8 cellular contexts compared by ENCODE assay signal in the genomic region with DNA sequence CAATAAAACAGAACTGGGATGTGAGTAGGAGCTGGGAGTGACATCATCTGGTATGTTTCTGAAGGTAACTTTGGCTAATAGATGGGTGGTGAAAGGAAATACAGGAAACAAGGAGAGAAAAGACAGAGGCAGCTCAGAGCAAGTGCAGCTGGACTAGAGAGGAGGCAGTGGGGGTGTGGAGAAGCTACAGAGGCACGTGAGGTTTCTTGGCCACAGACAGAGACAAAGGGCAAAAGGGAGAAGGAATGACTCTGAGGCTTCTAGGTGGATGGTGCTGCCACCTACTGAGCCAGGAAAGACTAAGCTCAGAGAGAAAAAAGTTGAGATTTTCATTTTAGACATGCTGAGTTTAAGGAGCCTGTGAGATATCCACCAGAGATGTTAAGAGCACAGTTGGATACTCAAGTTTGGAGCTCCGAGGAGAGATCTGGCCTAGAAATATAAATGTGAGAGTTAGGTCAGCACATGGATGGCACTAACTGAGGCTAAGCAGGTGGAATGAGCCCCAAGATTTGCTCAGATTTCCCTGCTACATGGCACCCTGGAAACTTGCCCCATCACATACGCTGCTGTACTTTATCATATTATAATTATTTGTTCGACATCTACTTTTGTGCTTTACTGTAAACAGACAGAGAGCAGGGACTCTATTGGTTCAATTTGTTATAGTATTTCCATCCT.
DNase-seq lines count a peak whose midpoint lies in the region; ATAC-seq, FAIRE-seq and TF ChIP-seq lines count a peak whose summit lies in the region.

No MANE protein-coding gene starts in this region.

- POLR2A ChIA-PET in A673 (lab: Charles Lee; ENCODE audit: low non-redundant PET) (no interaction called here), HepG2 (lab: Yijun Ruan, JAX) (interaction anchor here (1.2 kb wide), 1 partner anchor 92 kb away, joined by 3 read pairs; no protein-coding TSS in a partner anchor)

- intact Hi-C loops in A673 (cut with micrococcal nuclease; ENCODE audit: unreplicated experiment): loop anchor here (5.0 to 10.0 kb wide), 2 partner anchors 557 to 640 kb away; no protein-coding TSS in a partner anchor
- intact Hi-C loops in HepG2 (cut with micrococcal nuclease; ENCODE audit: unreplicated experiment): loop anchor here (1.0 to 10.0 kb wide), 4 partner anchors 92 to 640 kb away; no protein-coding TSS in a partner anchor
- intact Hi-C loops in activated T-helper 1 cell treated with anti-CD3 and anti-CD28 coated beads, Interleukin-12 subunit alpha, Interleukin-12 subunit beta, Interleukin-2, Interleukin-4 antibody, amounts not matched to agents 30 ng/mL and 10 ng/mL and 1 ng/mL, durations not matched to agents 14 hours and 24 hours and 36 hours (cut with micrococcal nuclease): loop anchor here (1.0 kb wide), 1 partner anchor 103 kb away; no protein-coding TSS in a partner anchor

- CTCF ChIA-PET in A673 (lab: Charles Lee): interaction anchor here (0.6 to 4.4 kb wide), 11 partner anchors 13 to 241 kb away, joined by 3 to 62 read pairs (median 5); no protein-coding TSS in a partner anchor
- CTCF ChIA-PET in HepG2 (lab: Yijun Ruan, JAX; ENCODE audit: low intra/inter-chr PET ratio, low total read pairs): interaction anchor here (1.1 to 2.1 kb wide), 3 partner anchors 92 to 113 kb away, joined by 3 to 15 read pairs (median 9); no protein-coding TSS in a partner anchor

- WGBS in HepG2 (ENCODE audit: low lambda C conversion rate): 36% methylated on average over 4 of the region's 4 CpGs

- peaks cover 5% of the 10 kb centered on the region for H3K9me3 Mint-ChIP-seq in activated T-helper 1 cell treated with anti-CD3 and anti-CD28 coated beads, Interleukin-12 subunit alpha, Interleukin-12 subunit beta, Interleukin-2, Interleukin-4 antibody, amounts not matched to agents 30 ng/mL and 10 ng/mL and 1 ng/mL, durations not matched to agents 14 hours and 24 hours and 36 hours

- H3K27me3 ChIP-seq in A673 (replicated peaks; ENCODE audit: insufficient read depth, low read depth, low read length, poor library complexity) (no peaks in the 10 kb centered on the region), HepG2 (ENCODE audit: control insufficient read depth in 1 of 2, insufficient read depth in 2 of 2, low read length in 2 of 2) (no peaks in the 10 kb centered on the region)

- FAIRE-seq in HepG2 (lab: Jason Lieb, UNC): peak; percentile 30

- H3K4me3 ChIP-seq in A673 (ENCODE audit: low read depth, low read length, poor library complexity, severe bottlenecking): no peak overlapping the region
- no peak overlapping the region for H3K4me3 ChIP-seq in GM12865 (ENCODE audit: low read depth, low read length)
- H3K4me3 ChIP-seq in HepG2 (replicated peaks in 1 of 3; ENCODE audit: insufficient read depth in 1 of 3, low read depth in 2 of 3, low read length in 3 of 3): no peak overlapping the region

- no peak overlapping the region for H2AFZ ChIP-seq in HepG2 (ENCODE audit: low read length)

- in situ Hi-C loops in T47D (cut with HindIII; ENCODE audit: low pct_unique_long_range_greater_than_20kb, low sequenced_read_pairs) (no loop called here), HepG2 (cut with HindIII; ENCODE audit: extremely low pct_ligation_motif_present, low pct_unique_long_range_greater_than_20kb) (loop anchor here (5.0 kb wide), 1 partner anchor 93 kb away; no protein-coding TSS in a partner anchor)

- H3K9ac ChIP-seq in HepG2 (ENCODE audit: insufficient read depth, low read depth, low read length): no peak overlapping the region

- TF ChIP-seq RAD21 in HepG2 (CRISPR knock-in tag; IDR thresholded peaks at IDR 0.05): no peak

- peak; percentile 74 for TF ChIP-seq CTCF in A673 (conservative IDR thresholded peaks at IDR 0.05; ENCODE audit: low read depth, low read length)
- TF ChIP-seq CTCF in GM12865 (IDR thresholded peaks at IDR 0.05; ENCODE audit: insufficient read depth, low read depth, low read length, missing control alignments): peak; percentile 55
- TF ChIP-seq CTCF in HepG2 (CRISPR knock-in tag; IDR thresholded peaks at IDR 0.05): peak; percentile 66

- DNase-seq in A673 (ENCODE audit: low spot score): peak; percentile 79
- peak; percentile 59 for DNase-seq in GM12865 (ENCODE audit: low read depth)
- peak; percentile 39 for DNase-seq in NCI-H2227 (lab: John Stamatoyannopoulos, UW; ENCODE audit: unreplicated experiment)
- peak; percentile 11 to 73 for DNase-seq in T47D (ENCODE audit: low read depth in 1 of 2, low spot score in 1 of 2)
- peak; percentile 21 for DNase-seq in HepG2 (ENCODE audit: low spot score)
- DNase-seq in DMS153 treated with DMSO at 0.1 percent for 48 hours (lab: John Stamatoyannopoulos, UW; ENCODE audit: unreplicated experiment): no peak
- no peak for DNase-seq in activated T-helper 1 cell treated with anti-CD3 and anti-CD28 coated beads, Interleukin-12 subunit alpha, Interleukin-12 subunit beta, Interleukin-2, Interleukin-4 antibody, amounts not matched to agents 30 ng/mL and 10 ng/mL and 1 ng/mL, durations not matched to agents 14 hours and 24 hours and 36 hours (ENCODE audit: low spot score)

- ATAC-seq in HG02642 (IDR thresholded peaks at IDR 0.05; ENCODE audit: poor library complexity, unreplicated experiment): peak; percentile 74
- ATAC-seq in HepG2: peak; percentile 87

- H3K4me1 ChIP-seq in A673 (ENCODE audit: insufficient read depth, low read length, poor library complexity, severe bottlenecking) (peaks cover 2% of the 10 kb centered on the region), HepG2 (ENCODE audit: insufficient read depth, low read length) (no peaks in the 10 kb centered on the region)

- no peak overlapping the region for H3K4me2 ChIP-seq in HepG2 (ENCODE audit: low read depth, low read length)

- peaks cover 3% of the 10 kb centered on the region for H3K4me1 Mint-ChIP-seq in activated T-helper 1 cell treated with anti-CD3 and anti-CD28 coated beads, Interleukin-12 subunit alpha, Interleukin-12 subunit beta, Interleukin-2, Interleukin-4 antibody, amounts not matched to agents 30 ng/mL and 10 ng/mL and 1 ng/mL, durations not matched to agents 14 hours and 24 hours and 36 hours (ENCODE audit: low read depth)

- H3K36me3 ChIP-seq in A673 (ENCODE audit: insufficient read depth, low read length, poor library complexity, severe bottlenecking) (no peaks in the 10 kb centered on the region), HepG2 (replicated peaks in 1 of 2; ENCODE audit: control insufficient read depth in 1 of 2, insufficient read depth in 2 of 2, low read length in 2 of 2) (peaks cover 5 to 6% of the 10 kb centered on the region in 2 experiments; a peak in 3 of 5 replicates)

- no peaks in the 10 kb centered on the region for H3K27me3 Mint-ChIP-seq in activated T-helper 1 cell treated with anti-CD3 and anti-CD28 coated beads, Interleukin-12 subunit alpha, Interleukin-12 subunit beta, Interleukin-2, Interleukin-4 antibody, amounts not matched to agents 30 ng/mL and 10 ng/mL and 1 ng/mL, durations not matched to agents 14 hours and 24 hours and 36 hours (ENCODE audit: insufficient read depth)

- no peak overlapping the region for H3K27ac ChIP-seq in A673 (ENCODE audit: low read depth, low read length, poor library complexity, severe bottlenecking)
- H3K27ac ChIP-seq in HepG2 (ENCODE audit: extremely low read length, insufficient read depth, low read length): no peak overlapping the region

- BruUV-seq in A673 (replicated peaks; lab: Mats Ljungman, UMichigan): no TSS peak
- BruUV-seq in HepG2 (replicated peaks; lab: Mats Ljungman, UMichigan): no TSS peak

- TF ChIP-seq EP300 in HepG2 (IDR thresholded peaks at IDR 0.05; ENCODE audit: low read depth in 2 of 2, low read length in 2 of 2) (no peak), HepG2 (CRISPR knock-in tag; IDR thresholded peaks at IDR 0.05; ENCODE audit: borderline replicate concordance) (no peak)

- TF ChIP-seq POLR2A in HepG2 (IDR thresholded peaks at IDR 0.05; ENCODE audit: insufficient read depth in 1 of 2, low read depth in 2 of 2, low read length in 2 of 2): no peak

- H3K36me3 Mint-ChIP-seq in activated T-helper 1 cell treated with anti-CD3 and anti-CD28 coated beads, Interleukin-12 subunit alpha, Interleukin-12 subunit beta, Interleukin-2, Interleukin-4 antibody, amounts not matched to agents 30 ng/mL and 10 ng/mL and 1 ng/mL, durations not matched to agents 14 hours and 24 hours and 36 hours (ENCODE audit: low read depth): no peaks in the 10 kb centered on the region

- H3K9me3 ChIP-seq in A673 (ENCODE audit: low read depth, low read length, poor library complexity, severe bottlenecking): no peaks in the 10 kb centered on the region
- no peaks in the 10 kb centered on the region for H3K9me3 ChIP-seq in HepG2 (ENCODE audit: low read length)

- no peak overlapping the region for H3K27ac Mint-ChIP-seq in activated T-helper 1 cell treated with anti-CD3 and anti-CD28 coated beads, Interleukin-12 subunit alpha, Interleukin-12 subunit beta, Interleukin-2, Interleukin-4 antibody, amounts not matched to agents 30 ng/mL and 10 ng/mL and 1 ng/mL, durations not matched to agents 14 hours and 24 hours and 36 hours

- no peaks in the 10 kb centered on the region for H4K20me1 ChIP-seq in HepG2 (ENCODE audit: insufficient read depth, low read length)

- H3K4me3 Mint-ChIP-seq in activated T-helper 1 cell treated with anti-CD3 and anti-CD28 coated beads, Interleukin-12 subunit alpha, Interleukin-12 subunit beta, Interleukin-2, Interleukin-4 antibody, amounts not matched to agents 30 ng/mL and 10 ng/mL and 1 ng/mL, durations not matched to agents 14 hours and 24 hours and 36 hours: no peak overlapping the region

- no peaks in the 10 kb centered on the region for H3K79me2 ChIP-seq in HepG2 (ENCODE audit: insufficient read depth, low read length)

TF ChIP-seq in HepG2, 621 proteins besides CTCF, POLR2A, EP300 and RAD21:
- TF ChIP-seq BHLHE40 (IDR thresholded peaks at IDR 0.05; ENCODE audit: low read length) (peak; percentile 46; the same call in 1 of the 2 replicates), STAG1 (CRISPR knock-in tag; IDR thresholded peaks at IDR 0.05) (peak; percentile 67), SMC3 (IDR thresholded peaks at IDR 0.05; ENCODE audit: low read length) (peak; percentile 36; the same call in 1 of the 2 replicates), ZMYM2 (CRISPR knock-in tag; IDR thresholded peaks at IDR 0.05) (no peak)
TF ChIP-seq in HepG2: peak in this region for 3.

Comparison
In these comparisons a context has a peak if more than half of its experiments do, and no peak if none do; other contexts are left out.
1. DNase-seq: peak in A673 (single experiment), GM12865 (single experiment), NCI-H2227 (single experiment), T47D (2 of 2) and HepG2 (single experiment); none in DMS153 treated with DMSO at 0.1 percent for 48 hours (single experiment) and activated T-helper 1 cell treated with anti-CD3 and anti-CD28 coated beads, Interleukin-12 subunit alpha, Interleukin-12 subunit beta, Interleukin-2, Interleukin-4 antibody, amounts not matched to agents 30 ng/mL and 10 ng/mL and 1 ng/mL, durations not matched to agents 14 hours and 24 hours and 36 hours (single experiment).
2. Peak in every context shown above with its lines, with median percentiles within 50 percentile points of each other: CTCF ChIP-seq.